Comparison of ENCODE assay signal across 15 cellular contexts in the genomic region with DNA sequence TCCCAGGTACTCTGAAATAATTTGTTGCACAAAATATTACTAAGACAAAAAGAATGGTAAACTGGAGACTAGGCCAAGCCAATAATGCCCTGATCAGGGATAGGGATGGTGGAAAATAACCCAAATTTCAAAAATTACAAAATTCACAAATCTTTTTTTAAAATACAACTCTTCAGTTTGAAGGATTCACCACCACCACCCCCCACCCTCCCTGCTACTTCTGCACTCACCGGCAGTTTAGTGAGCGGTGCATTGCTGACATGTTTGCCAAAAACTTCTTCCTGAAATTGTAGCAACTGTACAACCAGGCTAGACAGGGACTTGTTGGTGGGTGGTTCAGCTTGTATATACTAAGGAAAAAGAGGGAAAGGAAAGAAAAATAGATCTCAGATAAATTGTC. TPM values are rescaled to one million over a fixed set of nuclear protein-coding genes. Genes with fewer than 3 reads are reported as not detected.
DNase-seq lines count a peak whose midpoint lies in the region; ATAC-seq, FAIRE-seq and TF ChIP-seq lines count a peak whose summit lies in the region.
"Had no signal": no experiment of that assay in that cellular context is flagged by ENCODE, and none has a peak within 500 bp of the region (broad histone marks: within the 10 kb centered on the region; RNA-seq: fewer than 3 reads in every experiment).

No MANE protein-coding gene starts in this region.

- peak overlapping the region; percentile 99 for H3K27ac Mint-ChIP-seq in CD4-positive, alpha-beta T cell

- peak overlapping the region; percentile 70 for H3K4me3 Mint-ChIP-seq in CD4-positive, alpha-beta T cell

- no peak overlapping the region for H2BK12ac ChIP-seq in mesenchymal stem cell (ENCODE audit: low read length in 2 of 2)

- no peak overlapping the region for H2BK5ac ChIP-seq in mesenchymal stem cell (ENCODE audit: low read depth, low read length, poor library complexity, severe bottlenecking)

- DNase-seq in CD4-positive, alpha-beta T cell = no peak
- no peak for DNase-seq in SK-N-MC (ENCODE audit: low read depth, low spot score)
- DNase-seq in mesenchymal stem cell = no peak
- DNase-seq in mucosa of gallbladder (ENCODE audit: low spot score) = no peak
- no peak for DNase-seq in hepatic stellate cell (ENCODE audit: low spot score)
- DNase-seq in activated gamma-delta T cell treated with Interleukin-2 at 50 U/mL for 16 hours = no peak
- no peak for DNase-seq in kidney
- DNase-seq: aorta; dermis blood vessel endothelial cell; GDM1; NCI-H1092; stimulated activated CD4-positive, alpha-beta T cell treated with anti-CD3 and anti-CD28 coated beads, Interleukin-4, amount 100 ng/mL, for 24 hours; stomach had no signal

- no peak overlapping the region for H4K91ac ChIP-seq in mesenchymal stem cell (ENCODE audit: low read length)

- H3K4me3 ChIP-seq in SK-N-MC (no peak overlapping the region), mesenchymal stem cell (ENCODE audit: insufficient read depth in 1 of 2, low read depth in 1 of 2, low read length in 2 of 2) (peak overlapping the region in 1 of 2 experiments; percentile 16), kidney (ENCODE audit: low read length in 2 of 2) (no peak overlapping the region)

- no peaks in the 10 kb centered on the region for H3K9me3 ChIP-seq in CD4-positive, alpha-beta T cell (ENCODE audit: control insufficient read depth, low read length)
- H3K9me3 ChIP-seq in SK-N-MC (ENCODE audit: low read depth, low read length) (no peaks in the 10 kb centered on the region), mesenchymal stem cell (ENCODE audit: control insufficient read depth, low read length) (no peaks in the 10 kb centered on the region), kidney (ENCODE audit: control insufficient read depth in 1 of 2, low read length in 2 of 2) (no peaks in the 10 kb centered on the region)
- H3K9me3 ChIP-seq: stomach had no signal

- no peak overlapping the region for H2BK15ac ChIP-seq in mesenchymal stem cell (ENCODE audit: low read depth, poor library complexity, severe bottlenecking)

- no peak overlapping the region for H3K14ac ChIP-seq in mesenchymal stem cell (ENCODE audit: low read length in 2 of 2)

- no peak overlapping the region for H2BK120ac ChIP-seq in mesenchymal stem cell (ENCODE audit: low read depth, low read length)

- no peak for TF ChIP-seq CTCF in 22Rv1 (IDR thresholded peaks at IDR 0.05)
- no peak for TF ChIP-seq CTCF in CD4-positive, alpha-beta T cell (IDR thresholded peaks at IDR 0.05)
- no peak for TF ChIP-seq CTCF in kidney (IDR thresholded peaks at IDR 0.05; ENCODE audit: borderline replicate concordance, extremely low read depth, insufficient read depth)

- no peak overlapping the region for H3K4me2 ChIP-seq in mesenchymal stem cell (ENCODE audit: low read length, poor library complexity, severe bottlenecking)

- FAIRE-seq in kidney (lab: Jason Lieb, UNC) = no peak
- FAIRE-seq: H54 had no signal

- H3K23ac ChIP-seq in mesenchymal stem cell (ENCODE audit: low read length in 2 of 2) = no peak overlapping the region

- no peak overlapping the region for H3K18ac ChIP-seq in mesenchymal stem cell (ENCODE audit: low read depth in 1 of 2, low read length in 2 of 2)

- H3K4me1 ChIP-seq in mesenchymal stem cell (ENCODE audit: control insufficient read depth, insufficient read depth, low read depth, low read length) (peaks cover 6% of the 10 kb centered on the region), kidney (ENCODE audit: control insufficient read depth in 1 of 2, insufficient read depth in 1 of 2, low read depth in 1 of 2, low read length in 2 of 2) (peaks cover 10 to 19% of the 10 kb centered on the region in 2 donors)

- peak overlapping the region; percentile 13 for H3K9ac ChIP-seq in SK-N-MC (ENCODE audit: insufficient read length)
- H3K9ac ChIP-seq in mesenchymal stem cell (ENCODE audit: low read length) = peak overlapping the region; percentile 90
- H3K9ac ChIP-seq in kidney (ENCODE audit: low read length in 2 of 2) = no peak overlapping the region

- ATAC-seq in CD4-positive, alpha-beta T cell (ENCODE audit: poor library complexity) = no peak

- POLR2A ChIA-PET in CD4-positive, alpha-beta T cell (lab: Charles Lee) = interaction anchor here (4.1 kb wide), 1 partner anchor 59 kb away, joined by 113 read pairs; the partner anchor contains the start of gene ESYT1

- H3K4me1 Mint-ChIP-seq in CD4-positive, alpha-beta T cell (ENCODE audit: low read depth) = peaks cover 35% of the 10 kb centered on the region

- no CpG with 5 or more reads among the region's 2 CpGs for WGBS in mesenchymal stem cell

- H3K4ac ChIP-seq in mesenchymal stem cell (ENCODE audit: low read depth in 1 of 2, low read length in 2 of 2) = no peak overlapping the region

- H3K36me3 ChIP-seq in SK-N-MC (ENCODE audit: insufficient read depth, low read length) (peaks cover 47% of the 10 kb centered on the region), mesenchymal stem cell (ENCODE audit: control insufficient read depth in 1 of 2, insufficient read depth in 2 of 2, low read depth in 1 of 2, low read length in 2 of 2) (peaks cover 16 to 44% of the 10 kb centered on the region in 2 experiments), kidney (ENCODE audit: control insufficient read depth in 1 of 2, insufficient read depth in 2 of 2, low read length in 2 of 2) (peaks cover 19 to 24% of the 10 kb centered on the region in 2 donors)

- peak overlapping the region; percentile 96; the same call in 1 of the 2 replicates for H3K27ac ChIP-seq in 22Rv1
- H3K27ac ChIP-seq in CD4-positive, alpha-beta T cell (ENCODE audit: low read depth, low read length) = no peak overlapping the region
- H3K27ac ChIP-seq in SK-N-MC = no peak overlapping the region
- no peak overlapping the region for H3K27ac ChIP-seq in mesenchymal stem cell (ENCODE audit: low read length, poor library complexity, severe bottlenecking)
- no peak overlapping the region for H3K27ac ChIP-seq in kidney (ENCODE audit: low read depth in 2 of 2, low read length in 2 of 2)

- intact Hi-C loops in CD4-positive, alpha-beta T cell (cut with DNase I, micrococcal nuclease) = loop anchor here in 1 of 2 experiments (5.0 kb wide), 2 partner anchors 35 to 445 kb away; partner anchors contain the start of genes GDF11 and MYL6B
- intact Hi-C loops in kidney (cut with DNase I) = loop anchor here (10.0 kb wide), 1 partner anchor 62 kb away; the partner anchor contains the start of gene ESYT1

- peaks cover 74% of the 10 kb centered on the region for H3K36me3 Mint-ChIP-seq in CD4-positive, alpha-beta T cell (ENCODE audit: low read depth)

- peaks cover 5% of the 10 kb centered on the region for H3K27me3 Mint-ChIP-seq in CD4-positive, alpha-beta T cell

- CTCF ChIA-PET in CD4-positive, alpha-beta T cell (lab: Charles Lee) = interaction anchor here (3.9 to 4.7 kb wide), 2 partner anchors 26 to 60 kb away, joined by 42 to 138 read pairs; partner anchors contain the start of gene ESYT1

- no peaks in the 10 kb centered on the region for H3K27me3 ChIP-seq in CD4-positive, alpha-beta T cell (ENCODE audit: control insufficient read depth, insufficient read depth, low read length)
- no peaks in the 10 kb centered on the region for H3K27me3 ChIP-seq in mesenchymal stem cell (ENCODE audit: control insufficient read depth in 1 of 2, insufficient read depth in 1 of 2, low read length in 2 of 2)
- H3K27me3 ChIP-seq: stomach had no signal

- H4K8ac ChIP-seq in mesenchymal stem cell (ENCODE audit: low read length) = no peak overlapping the region

- no peak overlapping the region for H2AFZ ChIP-seq in mesenchymal stem cell (ENCODE audit: low read depth, low read length)

- no peaks in the 10 kb centered on the region for H3K9me3 Mint-ChIP-seq in CD4-positive, alpha-beta T cell

- H2AK5ac ChIP-seq in mesenchymal stem cell (ENCODE audit: low read length, severe bottlenecking) = no peak overlapping the region

- H3K79me1 ChIP-seq in mesenchymal stem cell (replicated peaks; ENCODE audit: low read length, poor library complexity, severe bottlenecking) = peaks cover 11% of the 10 kb centered on the region

RNA-seq across cellular contexts. Expression of gene SMARCC2, which starts 2.3 kb away (rescaled TPM):
- total RNA-seq in CD4-positive, alpha-beta T cell = 100 to 1,000 TPM; 104 to 109 TPM
- polyA plus RNA-seq in mesenchymal stem cell (2013, experiment 1 of 2) = 47.0 TPM
- polyA plus RNA-seq in mesenchymal stem cell (2013, experiment 2 of 2) = 42.8 TPM
- total RNA-seq in mucosa of gallbladder (115 TPM), kidney (112 TPM)
- polyA plus RNA-seq in kidney (ENCODE audit: insufficient read depth, low read depth, low replicate concordance) = 18.8 TPM

RNA-seq across cellular contexts. Expression of gene MYL6, which starts 28.8 kb away (rescaled TPM):
- 100 to 1,000 TPM; 670 to 673 TPM for total RNA-seq in CD4-positive, alpha-beta T cell
- 2,486 TPM for polyA plus RNA-seq in mesenchymal stem cell (2013, experiment 1 of 2)
- 2,523 TPM for polyA plus RNA-seq in mesenchymal stem cell (2013, experiment 2 of 2)
- 1,918 TPM for total RNA-seq in mucosa of gallbladder
- total RNA-seq in kidney = 1,630 TPM
- polyA plus RNA-seq in kidney (ENCODE audit: insufficient read depth, low read depth, low replicate concordance) = 4,190 TPM

RNA-seq across cellular contexts. Expression of gene MYL6B, which starts 34.6 kb away (rescaled TPM):
- total RNA-seq in CD4-positive, alpha-beta T cell = 1 to 10 TPM; 6.2 to 6.4 TPM
- 106 TPM for polyA plus RNA-seq in mesenchymal stem cell (2013, experiment 1 of 2)
- polyA plus RNA-seq in mesenchymal stem cell (2013, experiment 2 of 2) = 106 TPM
- total RNA-seq in mucosa of gallbladder (53.7 TPM), kidney (48.2 TPM)
- 142 TPM for polyA plus RNA-seq in kidney (ENCODE audit: insufficient read depth, low read depth, low replicate concordance)

RNA-seq across cellular contexts. Expression of gene RNF41, which starts 34.8 kb away (rescaled TPM):
- total RNA-seq in CD4-positive, alpha-beta T cell = 10 to 100 TPM; 28.0 to 32.4 TPM
- polyA plus RNA-seq in mesenchymal stem cell (2013, experiment 1 of 2) = 37.4 TPM
- polyA plus RNA-seq in mesenchymal stem cell (2013, experiment 2 of 2) = 37.4 TPM
- total RNA-seq in mucosa of gallbladder (57.2 TPM), kidney (45.5 TPM)
- polyA plus RNA-seq in kidney (ENCODE audit: insufficient read depth, low read depth, low replicate concordance) = 17.6 TPM

RNA-seq across cellular contexts. Expression of gene NABP2, which starts 37.2 kb away (rescaled TPM):
- total RNA-seq in CD4-positive, alpha-beta T cell = 1 to 10 TPM; 7.6 to 9.1 TPM
- 27.3 TPM for polyA plus RNA-seq in mesenchymal stem cell (2013, experiment 1 of 2)
- polyA plus RNA-seq in mesenchymal stem cell (2013, experiment 2 of 2) = 26.7 TPM
- total RNA-seq in mucosa of gallbladder = 39.2 TPM
- 31.0 TPM for total RNA-seq in kidney
- polyA plus RNA-seq in kidney (ENCODE audit: insufficient read depth, low read depth, low replicate concordance) = 42.3 TPM

Comparison
In these comparisons a context has a peak if more than half of its experiments do, and no peak if none do; other contexts are left out.
1. H3K9ac ChIP-seq: peak in SK-N-MC (single experiment) and mesenchymal stem cell (single experiment); none in kidney (0 of 2).